Comparison of ENCODE assay signal across 8 cellular contexts in genomic region chr10:70115948-70116682, GRCh38. TPM values are rescaled to one million over a fixed set of nuclear protein-coding genes. Genes with fewer than 3 reads are reported as not detected.
DNase-seq lines count a peak whose midpoint lies in the region; TF ChIP-seq lines count a peak whose summit lies in the region.

No MANE protein-coding gene starts in this region.

- CTCF ChIA-PET in activated CD4-positive, alpha-beta T cell treated with anti-CD3 and anti-CD28 coated beads, Interleukin-2, amount 10 ng/mL, durations not matched to agents 7 days and 5 days (lab: Charles Lee): interaction anchor here (0.5 to 4.0 kb wide), 21 partner anchors 9 to 1212 kb away, joined by 3 to 21 read pairs (median 4); partner anchors contain the start of gene TYSND1

- H3K27ac ChIP-seq in dorsolateral prefrontal cortex: no peak overlapping the region

- peak; percentile 55 to 95 (median 82) for TF ChIP-seq CTCF in dorsolateral prefrontal cortex (IDR thresholded peaks at IDR 0.05 in 54 of 56, conservative IDR thresholded peaks at IDR 0.05 in 2 of 56; ENCODE audit: low read depth in 1 of 56, partially characterized antibody in 56 of 56)

- peak; percentile 11 for DNase-seq in NK-92 treated with Interleukin-12 subunit alpha and Interleukin-12 subunit beta, amount 100 ng/mL, for 24 hours (lab: John Stamatoyannopoulos, UW)
- DNase-seq in NK-92 (lab: John Stamatoyannopoulos, UW; ENCODE audit: unreplicated experiment): no peak
- peak; percentile 13 for DNase-seq in NCI-H1105 (lab: John Stamatoyannopoulos, UW)
- DNase-seq in activated CD4-positive, alpha-beta T cell treated with anti-CD3 and anti-CD28 coated beads, Interleukin-2, amount 10 ng/mL, durations not matched to agents 7 days and 5 days: peak; percentile 64
- DNase-seq in dorsolateral prefrontal cortex: peak in 4 of 10 donors; percentile 47 to 63 (median 52)
- DNase-seq in midbrain (lab: John Stamatoyannopoulos, UW): peak; percentile 8
- DNase-seq in NCI-H524 treated with DMSO at 0.1 percent for 48 hours (lab: John Stamatoyannopoulos, UW): no peak

- intact Hi-C loops in dorsolateral prefrontal cortex (cut with DNase I): no loop called here

- peaks cover 6% of the 10 kb centered on the region for H3K36me3 Mint-ChIP-seq in activated CD4-positive, alpha-beta T cell treated with anti-CD3 and anti-CD28 coated beads, Interleukin-2, amount 10 ng/mL, durations not matched to agents 7 days and 5 days (ENCODE audit: low read depth)
- H3K36me3 Mint-ChIP-seq in stimulated activated naive CD8-positive, alpha-beta T cell treated with anti-CD3 and anti-CD28 coated beads, Interleukin-15, Interleukin-2, amounts not matched to agents 100 ng/mL and 50 ng/mL, for 24 hours (ENCODE audit: low read depth): peaks cover 18% of the 10 kb centered on the region

- H3K4me3 Mint-ChIP-seq in activated CD4-positive, alpha-beta T cell treated with anti-CD3 and anti-CD28 coated beads, Interleukin-2, amount 10 ng/mL, durations not matched to agents 7 days and 5 days: no peak overlapping the region
- no peak overlapping the region for H3K4me3 Mint-ChIP-seq in stimulated activated naive CD8-positive, alpha-beta T cell treated with anti-CD3 and anti-CD28 coated beads, Interleukin-15, Interleukin-2, amounts not matched to agents 100 ng/mL and 50 ng/mL, for 24 hours

- no peaks in the 10 kb centered on the region for H3K27me3 Mint-ChIP-seq in activated CD4-positive, alpha-beta T cell treated with anti-CD3 and anti-CD28 coated beads, Interleukin-2, amount 10 ng/mL, durations not matched to agents 7 days and 5 days
- H3K27me3 Mint-ChIP-seq in stimulated activated naive CD8-positive, alpha-beta T cell treated with anti-CD3 and anti-CD28 coated beads, Interleukin-15, Interleukin-2, amounts not matched to agents 100 ng/mL and 50 ng/mL, for 24 hours: no peaks in the 10 kb centered on the region

- no peaks in the 10 kb centered on the region for H3K9me3 Mint-ChIP-seq in activated CD4-positive, alpha-beta T cell treated with anti-CD3 and anti-CD28 coated beads, Interleukin-2, amount 10 ng/mL, durations not matched to agents 7 days and 5 days
- no peaks in the 10 kb centered on the region for H3K9me3 Mint-ChIP-seq in stimulated activated naive CD8-positive, alpha-beta T cell treated with anti-CD3 and anti-CD28 coated beads, Interleukin-15, Interleukin-2, amounts not matched to agents 100 ng/mL and 50 ng/mL, for 24 hours

- H3K4me3 ChIP-seq in dorsolateral prefrontal cortex: no peak overlapping the region

- peaks cover 14% of the 10 kb centered on the region for H3K4me1 Mint-ChIP-seq in activated CD4-positive, alpha-beta T cell treated with anti-CD3 and anti-CD28 coated beads, Interleukin-2, amount 10 ng/mL, durations not matched to agents 7 days and 5 days
- peaks cover 6% of the 10 kb centered on the region for H3K4me1 Mint-ChIP-seq in stimulated activated naive CD8-positive, alpha-beta T cell treated with anti-CD3 and anti-CD28 coated beads, Interleukin-15, Interleukin-2, amounts not matched to agents 100 ng/mL and 50 ng/mL, for 24 hours (ENCODE audit: low read depth)

- POLR2A ChIA-PET in activated CD4-positive, alpha-beta T cell treated with anti-CD3 and anti-CD28 coated beads, Interleukin-2, amount 10 ng/mL, durations not matched to agents 7 days and 5 days (lab: Charles Lee): no interaction called here

- no peak overlapping the region for H3K27ac Mint-ChIP-seq in activated CD4-positive, alpha-beta T cell treated with anti-CD3 and anti-CD28 coated beads, Interleukin-2, amount 10 ng/mL, durations not matched to agents 7 days and 5 days
- peak overlapping the region; percentile 54 for H3K27ac Mint-ChIP-seq in stimulated activated naive CD8-positive, alpha-beta T cell treated with anti-CD3 and anti-CD28 coated beads, Interleukin-15, Interleukin-2, amounts not matched to agents 100 ng/mL and 50 ng/mL, for 24 hours

- H3K27me3 ChIP-seq in dorsolateral prefrontal cortex: no peaks in the 10 kb centered on the region

RNA-seq across cellular contexts. Expression of gene AIFM2, which starts 16.5 kb away (rescaled TPM):
- total RNA-seq in activated CD4-positive, alpha-beta T cell treated with anti-CD3 and anti-CD28 coated beads, Interleukin-2, amount 10 ng/mL, durations not matched to agents 7 days and 5 days: 1 to 10 TPM; 2.5 to 3.3 TPM
- 10 to 100 TPM in 50 of 120 experiments, 1 to 10 TPM in 70; 4.5 to 17.0 (median 9.4) TPM for total RNA-seq in dorsolateral prefrontal cortex

RNA-seq across cellular contexts. Expression of gene TYSND1, which starts 30.4 kb away (rescaled TPM):
- total RNA-seq in activated CD4-positive, alpha-beta T cell treated with anti-CD3 and anti-CD28 coated beads, Interleukin-2, amount 10 ng/mL, durations not matched to agents 7 days and 5 days: 10 to 100 TPM; 11.6 to 14.3 TPM
- total RNA-seq in dorsolateral prefrontal cortex: 10 to 100 TPM in 117 of 120 experiments, 1 to 10 TPM in 3; 8.9 to 21.6 (median 15.1) TPM

RNA-seq across cellular contexts. Expression of gene SAR1A, which starts 54.2 kb away (rescaled TPM):
- 100 to 1,000 TPM; 102 to 119 TPM for total RNA-seq in activated CD4-positive, alpha-beta T cell treated with anti-CD3 and anti-CD28 coated beads, Interleukin-2, amount 10 ng/mL, durations not matched to agents 7 days and 5 days
- 100 to 1,000 TPM in 50 of 120 experiments, 10 to 100 TPM in 70; 68.3 to 142 (median 97.1) TPM for total RNA-seq in dorsolateral prefrontal cortex

Comparison
In these comparisons a context has a peak if more than half of its experiments do, and no peak if none do; other contexts are left out.
1. DNase-seq: peak in NK-92 treated with Interleukin-12 subunit alpha and Interleukin-12 subunit beta, amount 100 ng/mL, for 24 hours (single experiment), NCI-H1105 (single experiment), activated CD4-positive, alpha-beta T cell treated with anti-CD3 and anti-CD28 coated beads, Interleukin-2, amount 10 ng/mL, durations not matched to agents 7 days and 5 days (single experiment) and midbrain (single experiment); none in NK-92 (single experiment) and NCI-H524 treated with DMSO at 0.1 percent for 48 hours (single experiment).